ENCODE assay signal across 8 cellular contexts in the genomic region with DNA sequence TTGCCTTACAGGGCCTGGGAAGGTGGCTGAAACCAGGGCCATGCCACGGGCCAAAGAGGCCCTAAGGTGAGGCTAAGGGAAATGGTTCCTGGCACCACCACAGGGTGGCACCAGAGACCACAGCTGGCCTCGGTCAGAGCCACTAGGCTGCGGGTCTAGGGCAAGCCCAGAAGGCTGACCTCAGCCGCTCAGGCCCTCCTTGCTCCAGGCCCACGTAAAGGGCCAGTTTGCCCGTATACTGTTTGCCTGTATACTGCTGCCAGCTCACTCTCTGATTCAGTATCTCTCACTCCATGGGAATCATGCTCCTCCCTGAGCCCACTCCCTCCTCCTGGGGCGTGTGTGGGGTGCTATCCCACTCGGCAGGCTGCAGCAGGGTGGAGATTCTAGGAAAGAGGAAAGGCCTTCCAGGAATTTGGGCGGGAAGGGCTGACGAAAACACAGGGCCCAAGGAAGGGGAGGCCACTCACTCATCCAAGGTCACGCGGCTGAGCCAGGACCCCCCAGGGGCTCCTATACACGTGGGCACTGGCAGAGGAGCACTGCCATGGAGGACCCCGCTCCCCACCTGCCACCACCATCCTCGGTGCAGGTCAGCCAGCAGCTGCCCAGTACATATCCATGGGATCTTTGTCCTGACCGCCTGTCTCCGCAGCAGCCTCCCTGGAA.
DNase-seq lines count a peak whose midpoint lies in the region; ATAC-seq and TF ChIP-seq lines count a peak whose summit lies in the region.

No MANE protein-coding gene starts in this region.

- H3K27me3 Mint-ChIP-seq in CD8-positive, alpha-beta memory T cell, result peaks cover 0 to 2% of the 10 kb centered on the region in 2 donors
- H3K27me3 Mint-ChIP-seq in activated naive CD4-positive, alpha-beta T cell treated with anti-CD3 and anti-CD28 coated beads for 36 hours (ENCODE audit: low read depth), result no peaks in the 10 kb centered on the region

- no peaks in the 10 kb centered on the region for H3K4me1 ChIP-seq in CD8-positive, alpha-beta memory T cell (ENCODE audit: insufficient read depth, low read length)
- H3K4me1 ChIP-seq in tibial nerve, result peaks cover 0 to 24% (median 8%) of the 10 kb centered on the region in 4 donors

- peak; percentile 30 to 64 (median 37) for DNase-seq in CD8-positive, alpha-beta memory T cell
- DNase-seq in SHP77 treated with DMSO at 0.1 percent for 48 hours (lab: John Stamatoyannopoulos, UW) (peak; percentile 25), germinal center (ENCODE audit: low spot score) (peak; percentile 41), occipital lobe (lab: John Stamatoyannopoulos, UW) (peak; percentile 51), tibial nerve (ENCODE audit: low spot score in 2 of 2) (peak; percentile 67 to 70)
- DNase-seq in activated naive CD4-positive, alpha-beta T cell treated with anti-CD3 and anti-CD28 coated beads for 36 hours, result peak; percentile 72

- peak in 1 of 2 donors; percentile 12 for TF ChIP-seq EP300 in tibial nerve (IDR thresholded peaks at IDR 0.05)

- H3K27ac Mint-ChIP-seq in CD8-positive, alpha-beta memory T cell, result no peak overlapping the region
- H3K27ac Mint-ChIP-seq in activated naive CD4-positive, alpha-beta T cell treated with anti-CD3 and anti-CD28 coated beads for 36 hours, result no peak overlapping the region

- H3K27me3 ChIP-seq in CD8-positive, alpha-beta memory T cell (ENCODE audit: insufficient read depth, low read length, poor library complexity, severe bottlenecking), result no peaks in the 10 kb centered on the region
- H3K27me3 ChIP-seq in tibial nerve, result no peaks in the 10 kb centered on the region

- intact Hi-C loops in activated naive CD4-positive, alpha-beta T cell treated with anti-CD3 and anti-CD28 coated beads for 36 hours (cut with micrococcal nuclease), result loop anchor here (1.0 to 5.0 kb wide), 4 partner anchors 76 to 442 kb away; no protein-coding TSS in a partner anchor

- H3K4me3 ChIP-seq in CD8-positive, alpha-beta memory T cell (ENCODE audit: low read length), result no peak overlapping the region
- no peak overlapping the region for H3K4me3 ChIP-seq in tibial nerve

- H3K36me3 ChIP-seq in CD8-positive, alpha-beta memory T cell (ENCODE audit: insufficient read depth, low read length), result no peaks in the 10 kb centered on the region
- peaks cover 0 to 35% (median 0%) of the 10 kb centered on the region in 3 donors for H3K36me3 ChIP-seq in tibial nerve

- no peaks in the 10 kb centered on the region for H3K9me3 ChIP-seq in CD8-positive, alpha-beta memory T cell (ENCODE audit: low read length)
- no peaks in the 10 kb centered on the region for H3K9me3 ChIP-seq in tibial nerve

- no peak overlapping the region for H3K27ac ChIP-seq in CD8-positive, alpha-beta memory T cell (ENCODE audit: low read depth, low read length)
- peak overlapping the region in 1 of 4 donors; percentile 33 for H3K27ac ChIP-seq in tibial nerve

- ATAC-seq in GM19351 (IDR thresholded peaks at IDR 0.05; ENCODE audit: unreplicated experiment) (peak; percentile 81), HG03571 (IDR thresholded peaks at IDR 0.05; ENCODE audit: unreplicated experiment) (peak; percentile 64)

- H3K4me3 Mint-ChIP-seq in CD8-positive, alpha-beta memory T cell, result no peak overlapping the region
- H3K4me3 Mint-ChIP-seq in activated naive CD4-positive, alpha-beta T cell treated with anti-CD3 and anti-CD28 coated beads for 36 hours, result no peak overlapping the region

- POLR2A ChIA-PET in CD8-positive, alpha-beta memory T cell (lab: Charles Lee), result no interaction called here

- CTCF ChIA-PET in CD8-positive, alpha-beta memory T cell (lab: Charles Lee), result interaction anchor here (1.5 to 2.8 kb wide), 3 partner anchors 9 to 442 kb away, joined by 4 to 11 read pairs (median 8); a partner anchor contains a TSS
- CTCF ChIA-PET in activated naive CD4-positive, alpha-beta T cell treated with anti-CD3 and anti-CD28 coated beads for 36 hours (lab: Charles Lee), result interaction anchor here (1.1 to 1.6 kb wide), 2 partner anchors 63 kb away, joined by 3 to 4 read pairs; a partner anchor contains a TSS

- 41% methylated on average over 15 to 16 of the region's 17 CpGs for WGBS in tibial nerve, 2 donors

- TF ChIP-seq CTCF in tibial nerve (IDR thresholded peaks at IDR 0.05), result peak; percentile 89 to 98 (median 89)

- no peaks in the 10 kb centered on the region for H3K36me3 Mint-ChIP-seq in CD8-positive, alpha-beta memory T cell
- no peaks in the 10 kb centered on the region for H3K36me3 Mint-ChIP-seq in activated naive CD4-positive, alpha-beta T cell treated with anti-CD3 and anti-CD28 coated beads for 36 hours (ENCODE audit: low read depth)

- H3K9me3 Mint-ChIP-seq in CD8-positive, alpha-beta memory T cell, result no peaks in the 10 kb centered on the region
- no peaks in the 10 kb centered on the region for H3K9me3 Mint-ChIP-seq in activated naive CD4-positive, alpha-beta T cell treated with anti-CD3 and anti-CD28 coated beads for 36 hours

- no peak for TF ChIP-seq POLR2A in tibial nerve (IDR thresholded peaks at IDR 0.05)

- no peaks in the 10 kb centered on the region for H3K4me1 Mint-ChIP-seq in CD8-positive, alpha-beta memory T cell
- H3K4me1 Mint-ChIP-seq in activated naive CD4-positive, alpha-beta T cell treated with anti-CD3 and anti-CD28 coated beads for 36 hours (ENCODE audit: low read depth), result no peaks in the 10 kb centered on the region
